In genomic region chr5:12793373-12793772, GRCh38 we compare ENCODE assay signal across 1 cellular context.
TF ChIP-seq lines count a peak whose summit lies in the region.

No MANE protein-coding gene starts in this region.

TF ChIP-seq in K562, 482 proteins besides CTCF, POLR2A, EP300 and RAD21 (continued from another document):
- TF ChIP-seq, protein P1, sequence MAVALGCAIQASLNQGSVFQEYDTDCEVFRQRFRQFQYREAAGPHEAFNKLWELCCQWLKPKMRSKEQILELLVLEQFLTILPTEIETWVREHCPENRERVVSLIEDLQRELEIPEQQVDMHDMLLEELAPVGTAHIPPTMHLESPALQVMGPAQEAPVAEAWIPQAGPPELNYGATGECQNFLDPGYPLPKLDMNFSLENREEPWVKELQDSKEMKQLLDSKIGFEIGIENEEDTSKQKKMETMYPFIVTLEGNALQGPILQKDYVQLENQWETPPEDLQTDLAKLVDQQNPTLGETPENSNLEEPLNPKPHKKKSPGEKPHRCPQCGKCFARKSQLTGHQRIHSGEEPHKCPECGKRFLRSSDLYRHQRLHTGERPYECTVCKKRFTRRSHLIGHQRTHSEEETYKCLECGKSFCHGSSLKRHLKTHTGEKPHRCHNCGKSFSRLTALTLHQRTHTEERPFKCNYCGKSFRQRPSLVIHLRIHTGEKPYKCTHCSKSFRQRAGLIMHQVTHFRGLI (CRISPR knock-in tag; IDR thresholded peaks at IDR 0.05): no peak
- no peak for TF ChIP-seq NRF1 (conservative IDR thresholded peaks at IDR 0.05 in 1 of 2, IDR thresholded peaks at IDR 0.05 in 1 of 2)
- no peak for TF ChIP-seq KAT7 (CRISPR knock-in tag; IDR thresholded peaks at IDR 0.05; ENCODE audit: borderline replicate concordance)
- no peak for TF ChIP-seq SRF (CRISPR knock-in tag; IDR thresholded peaks at IDR 0.05)
- no peak for TF ChIP-seq DNMT1 (IDR thresholded peaks at IDR 0.05)
- TF ChIP-seq, protein P2, sequence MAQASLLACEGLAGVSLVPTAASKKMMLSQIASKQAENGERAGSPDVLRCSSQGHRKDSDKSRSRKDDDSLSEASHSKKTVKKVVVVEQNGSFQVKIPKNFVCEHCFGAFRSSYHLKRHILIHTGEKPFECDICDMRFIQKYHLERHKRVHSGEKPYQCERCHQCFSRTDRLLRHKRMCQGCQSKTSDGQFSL (CRISPR knock-in tag; IDR thresholded peaks at IDR 0.05): no peak
- TF ChIP-seq, protein P2 (tag; IDR thresholded peaks at IDR 0.05): no peak
- TF ChIP-seq MAFG (tag; conservative IDR thresholded peaks at IDR 0.05): peak; percentile 62
- TF ChIP-seq TEAD4 (IDR thresholded peaks at IDR 0.05; ENCODE audit: low read length): no peak
- no peak for TF ChIP-seq TEAD4 (CRISPR knock-in tag; IDR thresholded peaks at IDR 0.05; ENCODE audit: borderline replicate concordance)
- no peak for TF ChIP-seq NONO (IDR thresholded peaks at IDR 0.05; ENCODE audit: low read depth in 2 of 2, low read length in 1 of 2)
- TF ChIP-seq MAFK (IDR thresholded peaks at IDR 0.05; ENCODE audit: low read length): peak; percentile 67; the same call in 1 of the 2 replicates
- TF ChIP-seq ZNF316 (IDR thresholded peaks at IDR 0.05): peak; percentile 84
- peak; percentile 63 for TF ChIP-seq MAFF (IDR thresholded peaks at IDR 0.05; ENCODE audit: low read length)
